ENCODE assay signal across 1 cellular context in genomic region chr19:29651622-29652394, GRCh38.
TF ChIP-seq lines count a peak whose summit lies in the region.

No MANE protein-coding gene starts in this region.

TF ChIP-seq in A549, 52 proteins besides CTCF, POLR2A, EP300 and RAD21 (continued from another document):
- TF ChIP-seq, protein P1, sequence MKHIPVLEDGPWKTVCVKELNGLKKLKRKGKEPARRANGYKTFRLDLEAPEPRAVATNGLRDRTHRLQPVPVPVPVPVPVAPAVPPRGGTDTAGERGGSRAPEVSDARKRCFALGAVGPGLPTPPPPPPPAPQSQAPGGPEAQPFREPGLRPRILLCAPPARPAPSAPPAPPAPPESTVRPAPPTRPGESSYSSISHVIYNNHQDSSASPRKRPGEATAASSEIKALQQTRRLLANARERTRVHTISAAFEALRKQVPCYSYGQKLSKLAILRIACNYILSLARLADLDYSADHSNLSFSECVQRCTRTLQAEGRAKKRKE (CRISPR knock-in tag; IDR thresholded peaks at IDR 0.05; ENCODE audit: low read depth) = no peak
